ENCODE assay signal across 1 cellular context in the genomic region with DNA sequence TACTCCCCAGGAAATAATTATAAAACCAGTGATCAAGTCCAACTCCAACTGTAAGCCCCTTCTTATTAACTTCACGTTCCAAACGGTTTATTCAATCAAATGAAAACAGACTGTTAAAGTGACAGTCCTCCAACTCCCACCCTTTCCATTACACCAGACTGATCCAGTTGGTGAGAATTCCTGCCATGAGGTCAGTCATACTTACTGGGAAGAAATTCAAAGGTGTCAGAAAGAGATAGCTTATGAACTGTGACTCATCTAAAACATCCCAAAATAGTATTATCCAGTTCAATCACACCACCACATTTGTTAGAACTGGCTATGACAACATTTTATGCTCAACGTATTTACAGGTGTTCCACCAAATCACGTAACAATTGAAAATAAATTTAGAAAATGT.
TF ChIP-seq lines count a peak whose summit lies in the region.

No MANE protein-coding gene starts in this region.

TF ChIP-seq in IMR-90, 13 proteins besides CTCF, POLR2A, EP300 and RAD21:
- TF ChIP-seq BHLHE40 (IDR thresholded peaks at IDR 0.05; ENCODE audit: low read depth, low read length) (no peak), MXI1 (IDR thresholded peaks at IDR 0.05; ENCODE audit: borderline replicate concordance, low read depth, low read length) (no peak), MAFK (IDR thresholded peaks at IDR 0.05; ENCODE audit: low read depth, low read length) (no peak), CEBPB (IDR thresholded peaks at IDR 0.05; ENCODE audit: low read depth, low read length) (no peak), RCOR1 (IDR thresholded peaks at IDR 0.05; ENCODE audit: insufficient replicate concordance, low read length) (no peak), FOS (IDR thresholded peaks at IDR 0.05; ENCODE audit: low read depth, low read length) (no peak), NFE2L2 (IDR thresholded peaks at IDR 0.05; ENCODE audit: low read depth, low read length) (no peak), CHD1 (IDR thresholded peaks at IDR 0.05; ENCODE audit: low read depth, low read length) (no peak), MAZ (IDR thresholded peaks at IDR 0.05; ENCODE audit: borderline replicate concordance, low read depth, low read length) (no peak), RFX5 (IDR thresholded peaks at IDR 0.05; ENCODE audit: low read depth, low read length) (no peak; the same call in 1 of the 2 replicates), SMC3 (IDR thresholded peaks at IDR 0.05; ENCODE audit: low read depth, low read length) (no peak)
- TF ChIP-seq, protein P1, sequence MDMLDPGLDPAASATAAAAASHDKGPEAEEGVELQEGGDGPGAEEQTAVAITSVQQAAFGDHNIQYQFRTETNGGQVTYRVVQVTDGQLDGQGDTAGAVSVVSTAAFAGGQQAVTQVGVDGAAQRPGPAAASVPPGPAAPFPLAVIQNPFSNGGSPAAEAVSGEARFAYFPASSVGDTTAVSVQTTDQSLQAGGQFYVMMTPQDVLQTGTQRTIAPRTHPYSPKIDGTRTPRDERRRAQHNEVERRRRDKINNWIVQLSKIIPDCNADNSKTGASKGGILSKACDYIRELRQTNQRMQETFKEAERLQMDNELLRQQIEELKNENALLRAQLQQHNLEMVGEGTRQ (IDR thresholded peaks at IDR 0.05; ENCODE audit: low read depth, low read length), result no peak
- TF ChIP-seq, protein P2, sequence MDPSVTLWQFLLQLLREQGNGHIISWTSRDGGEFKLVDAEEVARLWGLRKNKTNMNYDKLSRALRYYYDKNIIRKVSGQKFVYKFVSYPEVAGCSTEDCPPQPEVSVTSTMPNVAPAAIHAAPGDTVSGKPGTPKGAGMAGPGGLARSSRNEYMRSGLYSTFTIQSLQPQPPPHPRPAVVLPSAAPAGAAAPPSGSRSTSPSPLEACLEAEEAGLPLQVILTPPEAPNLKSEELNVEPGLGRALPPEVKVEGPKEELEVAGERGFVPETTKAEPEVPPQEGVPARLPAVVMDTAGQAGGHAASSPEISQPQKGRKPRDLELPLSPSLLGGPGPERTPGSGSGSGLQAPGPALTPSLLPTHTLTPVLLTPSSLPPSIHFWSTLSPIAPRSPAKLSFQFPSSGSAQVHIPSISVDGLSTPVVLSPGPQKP (IDR thresholded peaks at IDR 0.05; ENCODE audit: borderline replicate concordance, low read depth, low read length), result no peak
